Comparison of ENCODE assay signal across 21 cellular contexts in genomic region chr5:144453753-144454152, GRCh38.
DNase-seq lines count a peak whose midpoint lies in the region; TF ChIP-seq lines count a peak whose summit lies in the region.
"Had no signal": no experiment of that assay in that cellular context is flagged by ENCODE, and none has a peak within 500 bp of the region (broad histone marks: within the 10 kb centered on the region; RNA-seq: fewer than 3 reads in every experiment).

No MANE protein-coding gene starts in this region.

- H3K9me3 ChIP-seq in WERI-Rb-1 (ENCODE audit: severe bottlenecking), result no peaks in the 10 kb centered on the region
- H3K9me3 ChIP-seq: A549, BLaER1 had no signal

- H3K27ac ChIP-seq in WERI-Rb-1, result peak overlapping the region; percentile 44
- no peak overlapping the region for H3K27ac ChIP-seq in mesendoderm (ENCODE audit: low read depth, low read length)
- H3K27ac ChIP-seq: A549, BLaER1 had no signal

- H3K56ac ChIP-seq in mesendoderm (ENCODE audit: low read length), result no peak overlapping the region

- no peak overlapping the region for H3K23ac ChIP-seq in mesendoderm (ENCODE audit: low read length)

- H3K4me2 ChIP-seq in mesendoderm (ENCODE audit: low read length), result no peak overlapping the region
- H3K4me2 ChIP-seq: A549, BLaER1 had no signal

- no peaks in the 10 kb centered on the region for H3K4me1 ChIP-seq in mesendoderm (ENCODE audit: control insufficient read depth, low read depth, low read length)
- H3K4me1 ChIP-seq: A549, BLaER1 had no signal

- H3K79me1 ChIP-seq in mesendoderm (ENCODE audit: low read length), result no peaks in the 10 kb centered on the region

- H4K5ac ChIP-seq in mesendoderm (ENCODE audit: low read length), result no peak overlapping the region

- H3K9ac ChIP-seq in mesendoderm (ENCODE audit: low read length), result no peak overlapping the region
- H3K9ac ChIP-seq: BLaER1 had no signal

- no peak overlapping the region for H4K8ac ChIP-seq in mesendoderm (ENCODE audit: low read depth, low read length)

- DNase-seq in NCI-H748 (lab: John Stamatoyannopoulos, UW; ENCODE audit: unreplicated experiment) (peak; percentile 36), NCI-H748 treated with DMSO at 0.1 percent for 48 hours (lab: John Stamatoyannopoulos, UW) (no peak), NCI-H146 treated with DMSO at 0.1 percent for 48 hours (lab: John Stamatoyannopoulos, UW; ENCODE audit: unreplicated experiment) (peak; percentile 48), WERI-Rb-1 (peak; percentile 26), mesendoderm (peak; percentile 72), AG20443 (ENCODE audit: low spot score) (no peak), glomerular visceral epithelial cell (ENCODE audit: extremely low spot score) (no peak), NCI-H526 (lab: John Stamatoyannopoulos, UW) (no peak)
- DNase-seq: CD4-positive, alpha-beta memory T cell; DND-41; GDM1; H7; Karpas-422; NCI-H1417 treated with DMSO at 0.1 percent for 48 hours; NCI-H2029; NCI-H510A; OCI-M1; SHP77; T-helper 1 cell had no signal

- H3K18ac ChIP-seq in mesendoderm (ENCODE audit: low read length), result no peak overlapping the region

- H3K4me3 ChIP-seq in WERI-Rb-1 (ENCODE audit: low read depth, low read length) (no peak overlapping the region), mesendoderm (ENCODE audit: low read length) (no peak overlapping the region)
- H3K4me3 ChIP-seq: A549, BLaER1 had no signal

- H3K4ac ChIP-seq in mesendoderm (ENCODE audit: low read depth, low read length), result no peak overlapping the region

- H2AK5ac ChIP-seq in mesendoderm (ENCODE audit: low read length), result no peak overlapping the region

- no peak overlapping the region for H2BK120ac ChIP-seq in mesendoderm (ENCODE audit: low read depth, low read length)

- H3K27me3 ChIP-seq in WERI-Rb-1 (ENCODE audit: insufficient read depth, low read depth, severe bottlenecking) (no peaks in the 10 kb centered on the region), mesendoderm (ENCODE audit: insufficient read depth, low read length, poor library complexity) (no peaks in the 10 kb centered on the region)
- H3K27me3 ChIP-seq: BLaER1 had no signal

- H2BK5ac ChIP-seq in mesendoderm (ENCODE audit: low read length), result no peak overlapping the region

- H3K79me2 ChIP-seq in mesendoderm (ENCODE audit: control insufficient read depth, insufficient read depth, low read length), result no peaks in the 10 kb centered on the region

- H3K36me3 ChIP-seq in WERI-Rb-1 (no peaks in the 10 kb centered on the region), mesendoderm (ENCODE audit: control insufficient read depth, insufficient read depth, low read length) (no peaks in the 10 kb centered on the region)
- H3K36me3 ChIP-seq: BLaER1 had no signal

- no CpG with 5 or more reads among the region's 4 CpGs for WGBS in mesendoderm (ENCODE audit: extremely low coverage, insufficient coverage, low lambda C conversion rate)

- no peak overlapping the region for H2BK15ac ChIP-seq in mesendoderm (replicated peaks; ENCODE audit: low read depth)

- TF ChIP-seq CTCF in WERI-Rb-1 (IDR thresholded peaks at IDR 0.05; ENCODE audit: low read depth, low read length), result no peak

Comparison
In these comparisons a context has a peak if more than half of its experiments do, and no peak if none do; other contexts are left out.
1. DNase-seq: peak in NCI-H748 (single experiment), NCI-H146 treated with DMSO at 0.1 percent for 48 hours (single experiment), WERI-Rb-1 (single experiment) and mesendoderm (single experiment); none in NCI-H748 treated with DMSO at 0.1 percent for 48 hours (single experiment), AG20443 (single experiment), glomerular visceral epithelial cell (single experiment) and NCI-H526 (0 of 2).